ENCODE assay signal across 10 cellular contexts in the genomic region with DNA sequence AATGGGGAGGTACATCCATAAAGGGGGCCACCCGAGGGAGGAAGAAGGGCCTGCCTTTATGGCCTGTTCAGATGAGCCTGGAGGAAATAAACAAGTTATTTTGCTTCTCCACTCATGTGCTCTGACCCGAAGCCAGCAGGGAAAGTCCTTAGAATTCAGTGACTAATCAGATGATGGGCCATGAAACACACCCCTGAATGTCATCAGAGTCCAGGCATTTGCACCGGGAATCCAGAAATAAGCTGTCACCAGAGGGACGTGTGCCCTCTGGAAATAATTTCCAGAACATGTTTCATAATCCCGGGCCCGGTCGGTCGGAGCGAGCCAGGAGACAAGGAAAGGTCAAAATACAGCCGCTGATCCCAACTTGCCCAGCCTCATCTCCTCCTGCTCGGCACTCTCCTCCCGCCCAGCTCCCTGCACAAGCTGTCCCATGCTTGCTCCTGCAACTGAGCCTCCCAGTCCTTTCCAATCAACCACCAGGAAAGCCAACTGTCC.
DNase-seq lines count a peak whose midpoint lies in the region; ATAC-seq and TF ChIP-seq lines count a peak whose summit lies in the region.
"Had no signal": no experiment of that assay in that cellular context is flagged by ENCODE, and none has a peak within 500 bp of the region (broad histone marks: within the 10 kb centered on the region; RNA-seq: fewer than 3 reads in every experiment).

No MANE protein-coding gene starts in this region.

- no peaks in the 10 kb centered on the region for H3K27me3 ChIP-seq in kidney epithelial cell (ENCODE audit: control insufficient read depth, insufficient read depth, low read length)
- no peaks in the 10 kb centered on the region for H3K27me3 ChIP-seq in stomach

- H3K4me1 Mint-ChIP-seq in HFFc6 (ENCODE audit: low read depth) (peaks cover 50% of the 10 kb centered on the region), MCF 10A (ENCODE audit: insufficient read depth, unreplicated experiment) (peaks cover 18% of the 10 kb centered on the region)

- WGBS in stomach, 5 donors: 48 to 84% (median 69%) methylated on average over 12 of the region's 12 CpGs

- H3K36me3 Mint-ChIP-seq in HFFc6 (ENCODE audit: low read depth) (no peaks in the 10 kb centered on the region), MCF 10A (ENCODE audit: insufficient read depth, unreplicated experiment) (no peaks in the 10 kb centered on the region)

- POLR2A ChIA-PET in MCF 10A (lab: Yijun Ruan, JAX): interaction anchor here (0.7 to 3.6 kb wide), 10 partner anchors 9 to 73 kb away, joined by 3 to 24 read pairs (median 7); no protein-coding TSS in a partner anchor

- no peak for ATAC-seq in GM19328 (IDR thresholded peaks at IDR 0.05; ENCODE audit: unreplicated experiment)

- H3K27ac Mint-ChIP-seq in HFFc6 (peak overlapping the region; percentile 81), MCF 10A (ENCODE audit: low read depth, unreplicated experiment) (peak overlapping the region; percentile 91)

- TF ChIP-seq CTCF in HFFc6 (IDR thresholded peaks at IDR 0.05) (no peak), MCF 10A (IDR thresholded peaks at IDR 0.05; ENCODE audit: unreplicated experiment) (no peak), kidney epithelial cell (IDR thresholded peaks at IDR 0.05; ENCODE audit: insufficient read depth, low read length, poor library complexity, severe bottlenecking) (no peak), stomach (IDR thresholded peaks at IDR 0.05) (no peak), GM10266 (IDR thresholded peaks at IDR 0.05; ENCODE audit: control insufficient read depth, insufficient read depth, low read depth, missing control alignments) (no peak)

- intact Hi-C loops in MCF 10A (cut with micrococcal nuclease): no loop called here
- intact Hi-C loops in stomach (cut with DNase I; ENCODE audit: low total_unique reads): no loop called here

- peaks cover 8% of the 10 kb centered on the region for H3K27me3 Mint-ChIP-seq in HFFc6 (ENCODE audit: insufficient read depth)
- no peaks in the 10 kb centered on the region for H3K27me3 Mint-ChIP-seq in MCF 10A (ENCODE audit: insufficient read depth, unreplicated experiment)
- H3K27me3 Mint-ChIP-seq: naive B cell had no signal

- H3K4me3 ChIP-seq in kidney epithelial cell (ENCODE audit: low read depth, low read length) (no peak overlapping the region), stomach (no peak overlapping the region)

- no peaks in the 10 kb centered on the region for H3K9me3 ChIP-seq in stomach

- peak; percentile 78 for DNase-seq in HFFc6
- DNase-seq in MCF 10A (ENCODE audit: unreplicated experiment): peak; percentile 78
- DNase-seq in kidney epithelial cell (ENCODE audit: low read depth): peak; percentile 92
- peak; percentile 29 for DNase-seq in stomach
- DNase-seq in GM10266 (ENCODE audit: extremely low spot score): no peak
- DNase-seq in CD1c-positive myeloid dendritic cell (ENCODE audit: extremely low spot score): no peak
- no peak for DNase-seq in DMS79 (lab: John Stamatoyannopoulos, UW)
- DNase-seq: activated naive CD4-positive, alpha-beta T cell treated with anti-CD3 and anti-CD28 coated beads, Interleukin-2, amount 50 U/mL, for 16 hours; naive B cell had no signal

- CTCF ChIA-PET in MCF 10A (lab: Yijun Ruan, JAX): interaction anchor here (0.5 to 2.9 kb wide), 6 partner anchors 13 to 1072 kb away, joined by 3 to 13 read pairs (median 4); no protein-coding TSS in a partner anchor

- peak overlapping the region in 4 of 5 donors; percentile 54 to 71 (median 62) for H3K27ac ChIP-seq in stomach

- no peak for TF ChIP-seq POLR2A in stomach (IDR thresholded peaks at IDR 0.05)

- no peaks in the 10 kb centered on the region for H3K36me3 ChIP-seq in kidney epithelial cell (ENCODE audit: control insufficient read depth, insufficient read depth, low read length)
- H3K36me3 ChIP-seq in stomach: no peaks in the 10 kb centered on the region

- H3K9me3 Mint-ChIP-seq in HFFc6 (no peaks in the 10 kb centered on the region), MCF 10A (ENCODE audit: unreplicated experiment) (no peaks in the 10 kb centered on the region)

- H3K4me1 ChIP-seq in stomach: peaks cover 0 to 9% (median 6%) of the 10 kb centered on the region in 4 donors

- peak overlapping the region; percentile 66 for H3K4me3 Mint-ChIP-seq in HFFc6
- peak overlapping the region; percentile 28 for H3K4me3 Mint-ChIP-seq in MCF 10A (ENCODE audit: unreplicated experiment)

- no TSS peak for BruUV-seq in MCF 10A (replicated peaks; lab: Mats Ljungman, UMichigan)

- no peak for TF ChIP-seq EP300 in stomach (IDR thresholded peaks at IDR 0.05)

Comparison
In these comparisons a context has a peak if more than half of its experiments do, and no peak if none do; other contexts are left out.
1. DNase-seq: peak in HFFc6 (single experiment), MCF 10A (single experiment), kidney epithelial cell (single experiment) and stomach (single experiment); none in GM10266 (single experiment), CD1c-positive myeloid dendritic cell (single experiment) and DMS79 (single experiment).